ENCODE assay signal across 10 cellular contexts in the genomic region with DNA sequence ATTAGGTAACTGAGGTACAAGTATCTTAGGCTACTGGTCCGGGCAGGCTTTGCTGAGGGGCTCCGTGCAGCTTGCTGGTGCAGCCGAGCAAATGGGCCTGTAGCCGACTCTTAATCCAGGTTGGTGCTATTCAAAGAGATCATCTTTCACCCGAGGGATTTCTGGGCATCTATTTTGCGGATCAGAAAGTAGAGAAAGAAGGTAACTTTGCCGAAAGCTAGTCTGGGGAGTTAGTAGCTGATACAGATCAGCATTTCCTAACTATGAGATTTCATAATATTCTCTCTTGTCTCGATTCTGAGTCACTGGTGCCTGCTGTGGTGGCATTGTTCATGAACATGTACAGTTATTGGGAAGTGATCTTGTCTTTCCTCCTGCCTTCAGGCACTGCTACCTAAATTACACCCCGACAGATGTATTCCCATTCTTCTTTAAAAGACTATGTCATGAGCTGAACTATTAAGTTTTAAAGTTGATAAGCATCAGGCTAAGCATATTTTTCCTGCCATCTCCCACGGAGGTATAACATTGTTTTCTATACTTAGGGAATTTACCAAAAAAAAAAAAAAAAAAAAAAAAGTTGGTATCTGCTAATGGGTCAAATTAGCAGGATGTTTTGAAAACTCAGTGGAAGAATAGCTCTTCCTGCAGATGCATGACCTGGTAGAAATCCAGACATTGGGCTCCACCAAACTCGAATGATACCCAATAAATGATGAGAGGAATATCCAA. TPM values are rescaled to one million over a fixed set of nuclear protein-coding genes. Genes with fewer than 3 reads are reported as not detected.
DNase-seq lines count a peak whose midpoint lies in the region; ATAC-seq, FAIRE-seq and TF ChIP-seq lines count a peak whose summit lies in the region.
"Had no signal": no experiment of that assay in that cellular context is flagged by ENCODE, and none has a peak within 500 bp of the region (broad histone marks: within the 10 kb centered on the region; RNA-seq: fewer than 3 reads in every experiment).

No MANE protein-coding gene starts in this region.

- no peaks in the 10 kb centered on the region for H3K27me3 ChIP-seq in psoas muscle (ENCODE audit: insufficient read depth in 3 of 3, low read length in 2 of 3)

- intact Hi-C loops in psoas muscle (cut with DNase I), result loop anchor here in 1 of 2 donors (5.0 kb wide), 1 partner anchor 43 kb away; no protein-coding TSS in a partner anchor
- intact Hi-C loops in posterior cingulate gyrus (cut with DNase I), result loop anchor here (5.0 kb wide), 1 partner anchor 43 kb away; no protein-coding TSS in a partner anchor

- peak overlapping the region; percentile 38 for H3K4me3 ChIP-seq in psoas muscle

- H3K27ac ChIP-seq in psoas muscle, result peak overlapping the region; percentile 88

- peak; percentile 96 for FAIRE-seq in H54 (lab: Jason Lieb, UNC)
- FAIRE-seq: frontal cortex had no signal

- TF ChIP-seq POLR2A in H54 (IDR thresholded peaks at IDR 0.05; ENCODE audit: low read depth, low read length), result no peak

- H3K9me3 ChIP-seq in psoas muscle, result no peaks in the 10 kb centered on the region

- WGBS in psoas muscle, 3 donors, result 20 to 28% (median 22%) methylated on average over 11 of the region's 11 CpGs

- no peaks in the 10 kb centered on the region for H3K36me3 ChIP-seq in psoas muscle (ENCODE audit: insufficient read depth in 1 of 2, low read depth in 1 of 2)

- H3K4me1 ChIP-seq in psoas muscle, result peaks cover 40% of the 10 kb centered on the region

- TF ChIP-seq CTCF in psoas muscle (IDR thresholded peaks at IDR 0.05), result no peak

- ATAC-seq in psoas muscle (peak; percentile 38 to 79 (median 75)), HG02588 (IDR thresholded peaks at IDR 0.05; ENCODE audit: unreplicated experiment) (no peak), GM18502 (IDR thresholded peaks at IDR 0.05; ENCODE audit: poor library complexity, unreplicated experiment) (no peak)

- DNase-seq in H54 (ENCODE audit: insufficient read length, low spot score) (peak; percentile 30), OCI-M1 (lab: John Stamatoyannopoulos, UW) (peak; percentile 56), dermis blood vessel endothelial cell (peak; percentile 71), psoas muscle (peak in 1 of 2 donors; percentile 20), posterior cingulate gyrus (no peak)
- DNase-seq in stimulated activated CD4-positive, alpha-beta T cell treated with anti-CD3 and anti-CD28 coated beads, Interleukin-4, amount 100 ng/mL, for 24 hours, result no peak
- DNase-seq: activated T-cell treated with anti-CD3 and anti-CD28 coated beads, Interleukin-2, amount 50 U/mL, for 1 hour had no signal

RNA-seq across cellular contexts. Expression of gene NFIA, which starts 57.1 kb away (rescaled TPM):
- total RNA-seq in dermis blood vessel endothelial cell (12.4 and 23.2 TPM in 2 replicates), psoas muscle (10 to 100 TPM; 30.6 to 42.7 (median 42.3) TPM)
- polyA plus RNA-seq in psoas muscle, result 10 to 100 TPM in 1 of 3 donors, 1 to 10 TPM in 2; 4.0 to 11.7 (median 4.2) TPM

Comparison
In these comparisons a context has a peak if more than half of its experiments do, and no peak if none do; other contexts are left out.
1. DNase-seq: peak in H54 (single experiment), OCI-M1 (single experiment) and dermis blood vessel endothelial cell (single experiment); none in posterior cingulate gyrus (0 of 10) and stimulated activated CD4-positive, alpha-beta T cell treated with anti-CD3 and anti-CD28 coated beads, Interleukin-4, amount 100 ng/mL, for 24 hours (single experiment).
2. ATAC-seq: peak in psoas muscle (4 of 4); none in HG02588 (single experiment) and GM18502 (single experiment).